In genomic region chr2:54353216-54353615, GRCh38 we compare ENCODE assay signal across 17 cellular contexts.
DNase-seq lines count a peak whose midpoint lies in the region; FAIRE-seq and TF ChIP-seq lines count a peak whose summit lies in the region.
"Had no signal": no experiment of that assay in that cellular context is flagged by ENCODE, and none has a peak within 500 bp of the region (broad histone marks: within the 10 kb centered on the region; RNA-seq: fewer than 3 reads in every experiment).

No MANE protein-coding gene starts in this region.

- no peaks in the 10 kb centered on the region for H3K9me3 ChIP-seq in BE2C

- peak; percentile 45 for DNase-seq in BE2C
- DNase-seq in GM18507 (ENCODE audit: extremely low spot score, insufficient read length, low read depth) = no peak
- peak; percentile 84 for DNase-seq in SK-N-DZ (ENCODE audit: low spot score)
- peak; percentile 9 for DNase-seq in left kidney (ENCODE audit: low read depth, low spot score)
- DNase-seq in epidermal melanocyte (ENCODE audit: insufficient read length, low spot score) = no peak
- no peak for DNase-seq in NCI-H2107 treated with DMSO at 0.1 percent for 48 hours (lab: John Stamatoyannopoulos, UW; ENCODE audit: unreplicated experiment)
- DNase-seq in DMS53 treated with DMSO at 0.1 percent for 48 hours (lab: John Stamatoyannopoulos, UW; ENCODE audit: unreplicated experiment) = no peak
- DNase-seq: C1 segment of cervical spinal cord; CD8-positive, alpha-beta memory T cell; DMS79; H9; NCI-H1092 treated with DMSO at 0.1 percent for 48 hours; NCI-H146; NCI-H2081; NCI-H524; NCI-H82; SIG-M5 had no signal

- no peak for TF ChIP-seq CTCF in BE2C (IDR thresholded peaks at IDR 0.05; ENCODE audit: low read depth, low read length)

- H3K27me3 ChIP-seq in BE2C = no peaks in the 10 kb centered on the region

- peak; percentile 5 for FAIRE-seq in GM18507 (lab: Jason Lieb, UNC)

- no peaks in the 10 kb centered on the region for H3K36me3 ChIP-seq in BE2C

- H3K4me1 ChIP-seq in BE2C = peaks cover 6% of the 10 kb centered on the region

- H3K4me3 ChIP-seq in BE2C (ENCODE audit: low read depth, low read length) = no peak overlapping the region; the same call in 1 of the 2 replicates

Comparison
In these comparisons a context has a peak if more than half of its experiments do, and no peak if none do; other contexts are left out.
1. DNase-seq: peak in BE2C (single experiment), SK-N-DZ (single experiment) and left kidney (single experiment); none in GM18507 (single experiment), epidermal melanocyte (single experiment), NCI-H2107 treated with DMSO at 0.1 percent for 48 hours (single experiment) and DMS53 treated with DMSO at 0.1 percent for 48 hours (single experiment).